Comparison of ENCODE assay signal across 8 cellular contexts in the genomic region with DNA sequence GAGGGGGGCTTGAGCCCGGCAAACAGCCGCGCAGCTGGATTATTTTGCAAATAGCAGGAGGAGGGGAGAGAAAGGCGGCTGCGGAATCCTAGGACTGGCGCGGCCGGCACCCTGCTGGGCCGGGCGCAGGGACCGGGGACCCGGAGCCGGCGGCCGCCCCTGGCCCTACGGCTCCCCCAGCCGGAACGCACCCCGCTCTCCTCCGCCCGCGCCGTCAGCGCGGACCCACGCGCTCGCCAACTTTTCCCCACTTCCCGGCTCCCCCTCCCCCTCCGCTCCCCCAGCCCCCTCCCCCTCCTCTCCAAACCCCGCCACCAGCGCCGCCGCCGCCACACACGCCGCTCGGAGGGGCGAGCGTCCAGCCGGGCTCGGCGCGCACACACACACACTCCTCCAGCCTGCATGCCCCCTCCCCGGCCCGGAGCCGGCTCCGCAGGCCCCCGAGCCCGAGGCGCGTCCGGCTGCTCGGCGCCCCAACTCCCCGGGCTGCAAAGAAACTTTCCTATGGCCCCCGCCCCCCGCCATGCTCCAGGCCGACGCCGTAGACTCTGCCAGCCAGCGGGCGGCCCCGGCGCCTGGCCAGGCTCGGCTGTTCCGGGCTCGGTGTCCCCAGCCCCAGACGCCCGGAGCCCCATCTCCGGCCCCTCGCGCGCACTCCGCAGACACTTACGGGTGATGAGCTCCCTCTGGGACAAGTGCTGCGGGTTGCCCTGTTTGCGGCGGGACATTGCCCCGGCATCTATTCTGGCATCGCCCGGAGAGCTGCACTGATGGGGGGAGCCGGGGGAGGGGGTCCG. TPM values are rescaled to one million over a fixed set of nuclear protein-coding genes. Genes with fewer than 3 reads are reported as not detected.
DNase-seq lines count a peak whose midpoint lies in the region; TF ChIP-seq lines count a peak whose summit lies in the region.

No MANE protein-coding gene starts in this region.

- TF ChIP-seq CTCF in LNCaP clone FGC (IDR thresholded peaks at IDR 0.05; ENCODE audit: control insufficient read depth, extremely low read depth, insufficient read depth) (no peak), ascending aorta (IDR thresholded peaks at IDR 0.05) (no peak)

- no peaks in the 10 kb centered on the region for H3K9me3 ChIP-seq in CD4-positive, alpha-beta memory T cell (ENCODE audit: control insufficient read depth in 1 of 2, low read length in 2 of 2)
- H3K9me3 ChIP-seq in ascending aorta (no peaks in the 10 kb centered on the region), mesodermal cell (ENCODE audit: control insufficient read depth, low read length) (no peaks in the 10 kb centered on the region)

- H3K27ac ChIP-seq in CD4-positive, alpha-beta memory T cell (ENCODE audit: low read depth, low read length): peak overlapping the region; percentile 80
- H3K27ac ChIP-seq in ascending aorta (no peak overlapping the region), mesodermal cell (ENCODE audit: low read depth, low read length, severe bottlenecking) (no peak overlapping the region)

- CTCF ChIA-PET in CD4-positive, alpha-beta memory T cell (lab: Charles Lee; ENCODE audit: partially characterized antibody): interaction anchor here (0.6 to 11.0 kb wide), 8 partner anchors 26 to 1292 kb away, joined by 3 to 270 read pairs (median 4); no protein-coding TSS in a partner anchor

- H3K9me3 Mint-ChIP-seq in CD4-positive, alpha-beta memory T cell: peaks cover 0 to 8% (median 1%) of the 10 kb centered on the region in 8 donors

- peak; percentile 32 to 56 (median 42) for DNase-seq in CD4-positive, alpha-beta memory T cell
- DNase-seq in LNCaP clone FGC (ENCODE audit: low read depth) (no peak), ascending aorta (ENCODE audit: low spot score in 2 of 2) (peak in 1 of 2 donors; percentile 53), hypothalamus (lab: John Stamatoyannopoulos, UW) (no peak), globus pallidus (ENCODE audit: low spot score) (no peak), cortex of kidney (lab: John Stamatoyannopoulos, UW) (no peak), mucosa of gallbladder (ENCODE audit: low spot score) (no peak)

- H3K4me3 Mint-ChIP-seq in CD4-positive, alpha-beta memory T cell: peak overlapping the region; percentile 94 to 100 (median 98)

- WGBS in mesodermal cell (ENCODE audit: insufficient coverage in 2 of 2), 2 experiments: 0% methylated on average over 30 to 54 of the region's 84 CpGs

- peak overlapping the region; percentile 76 to 91 for H3K4me3 ChIP-seq in CD4-positive, alpha-beta memory T cell (ENCODE audit: low read length in 2 of 2)
- H3K4me3 ChIP-seq in LNCaP clone FGC (ENCODE audit: low read depth, low read length): peak overlapping the region; percentile 56
- peak overlapping the region; percentile 27 to 56 for H3K4me3 ChIP-seq in ascending aorta
- peak overlapping the region; percentile 50 for H3K4me3 ChIP-seq in mesodermal cell (ENCODE audit: extremely low read depth, insufficient read depth, low read length, poor library complexity, severe bottlenecking)

- H3K27ac Mint-ChIP-seq in CD4-positive, alpha-beta memory T cell: peak overlapping the region in 4 of 7 donors; percentile 96 to 100 (median 99)

- H3K36me3 ChIP-seq in CD4-positive, alpha-beta memory T cell (ENCODE audit: insufficient read depth, low read length): no peaks in the 10 kb centered on the region
- H3K36me3 ChIP-seq in ascending aorta (no peaks in the 10 kb centered on the region), mesodermal cell (ENCODE audit: control insufficient read depth, insufficient read depth, low read length) (no peaks in the 10 kb centered on the region)

- POLR2A ChIA-PET in CD4-positive, alpha-beta memory T cell (lab: Charles Lee; ENCODE audit: partially characterized antibody): interaction anchor here (0.7 to 66.7 kb wide), 19 partner anchors 8 to 1667 kb away, joined by 3 to 6015 read pairs (median 11); no protein-coding TSS in a partner anchor

- no peaks in the 10 kb centered on the region for H3K27me3 Mint-ChIP-seq in CD4-positive, alpha-beta memory T cell

- peaks cover 31% of the 10 kb centered on the region for H3K4me1 ChIP-seq in CD4-positive, alpha-beta memory T cell (ENCODE audit: insufficient read depth, low read length)
- H3K4me1 ChIP-seq in ascending aorta (peaks cover 13 to 25% of the 10 kb centered on the region in 2 donors), mesodermal cell (ENCODE audit: control insufficient read depth, insufficient read depth, low read length, poor library complexity, severe bottlenecking) (peaks cover 11% of the 10 kb centered on the region)

- peaks cover 17 to 61% (median 36%) of the 10 kb centered on the region in 4 donors for H3K4me1 Mint-ChIP-seq in CD4-positive, alpha-beta memory T cell

- intact Hi-C loops in CD4-positive, alpha-beta memory T cell (cut with micrococcal nuclease): loop anchor here (5.0 kb wide), 5 partner anchors 1043 to 1918 kb away; no protein-coding TSS in a partner anchor
- intact Hi-C loops in ascending aorta (cut with DNase I): no loop called here

- no peaks in the 10 kb centered on the region for H3K27me3 ChIP-seq in CD4-positive, alpha-beta memory T cell (ENCODE audit: insufficient read depth, low read length)
- peaks cover 37% of the 10 kb centered on the region for H3K27me3 ChIP-seq in ascending aorta

- H3K36me3 Mint-ChIP-seq in CD4-positive, alpha-beta memory T cell: peaks cover 39 to 47% of the 10 kb centered on the region in 2 donors

RNA-seq across cellular contexts. Expression of a gene that starts 1.3 kb away (rescaled TPM):
- total RNA-seq in CD4-positive, alpha-beta memory T cell: 100 to 1,000 TPM; 163 to 165 TPM
- polyA plus RNA-seq in CD4-positive, alpha-beta memory T cell: 10 to 100 TPM in 1 of 2 donors, 1 to 10 TPM in 1; 2.6 to 11.6 TPM
- 0.85 TPM for total RNA-seq in ascending aorta
- 0.37 TPM for polyA plus RNA-seq in mesodermal cell (2013, experiment 1 of 2)
- 0.35 TPM for polyA plus RNA-seq in mesodermal cell (2013, experiment 2 of 2)
- 7.9 TPM for total RNA-seq in mucosa of gallbladder

Comparison
In these comparisons a context has a peak if more than half of its experiments do, and no peak if none do; other contexts are left out.
1. DNase-seq: peak in CD4-positive, alpha-beta memory T cell (5 of 5); none in LNCaP clone FGC (single experiment), hypothalamus (0 of 51), globus pallidus (single experiment), cortex of kidney (single experiment) and mucosa of gallbladder (single experiment).
2. RNA of a gene that starts 1.3 kb away (total RNA-seq): 163 to 165 TPM in CD4-positive, alpha-beta memory T cell; 7.9 TPM in mucosa of gallbladder (single experiment) and 0.85 TPM in ascending aorta (single experiment); every median in the first group is over 10 times any median in the second.
3. Peak in every context shown above with its lines, with median percentiles within 50 percentile points of each other: H3K4me3 ChIP-seq.